In the genomic region with DNA sequence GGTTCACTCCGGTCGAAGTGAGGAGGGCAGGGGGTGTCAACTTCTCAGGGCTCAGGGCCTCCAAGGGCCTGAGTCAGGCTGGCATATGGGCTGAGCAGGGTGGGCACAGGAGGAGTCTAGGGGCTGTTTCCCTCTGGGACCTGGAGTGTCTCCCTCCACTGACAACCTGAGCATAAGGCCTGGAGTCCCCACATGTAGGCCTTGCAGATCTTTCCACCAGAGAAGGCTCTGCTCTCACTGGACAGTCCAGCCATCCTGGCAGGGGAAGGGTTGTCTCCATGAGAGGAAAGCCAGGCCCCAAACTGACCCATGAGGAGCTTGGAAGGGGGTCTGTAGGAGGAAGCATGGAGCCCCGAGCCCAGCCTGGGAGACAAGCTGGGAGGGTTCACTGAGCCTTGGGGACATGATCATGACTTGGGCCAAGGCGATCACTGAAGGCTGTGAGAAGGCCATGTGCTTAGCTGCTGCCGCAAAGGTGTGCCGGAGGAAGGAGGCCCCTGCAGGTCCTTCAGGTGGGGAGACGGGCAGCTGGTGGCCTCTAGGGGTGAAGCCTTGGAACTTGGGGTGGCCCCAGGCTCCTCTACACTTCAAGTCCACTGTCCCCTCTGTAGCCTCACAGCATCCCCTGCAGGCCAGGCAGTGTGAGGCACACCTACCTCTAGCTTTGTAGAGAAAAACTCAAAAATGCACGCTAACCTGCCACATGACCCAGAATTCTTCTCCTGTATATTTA, we compare ENCODE assay signal across 8 cellular contexts. TPM values are rescaled to one million over a fixed set of nuclear protein-coding genes. Genes with fewer than 3 reads are reported as not detected.
DNase-seq lines count a peak whose midpoint lies in the region; ATAC-seq and TF ChIP-seq lines count a peak whose summit lies in the region.

No MANE protein-coding gene starts in this region.

- TF ChIP-seq CTCF in HFFc6 (IDR thresholded peaks at IDR 0.05) (peak; percentile 80), Panc1 (IDR thresholded peaks at IDR 0.05) (peak; percentile 73), left ventricle myocardium inferior (IDR thresholded peaks at IDR 0.05; ENCODE audit: borderline replicate concordance) (peak; percentile 59)

- DNase-seq in ELR (ENCODE audit: low read depth) = peak; percentile 62
- DNase-seq in HFFc6 = peak; percentile 38
- no peak for DNase-seq in Panc1 (ENCODE audit: low read depth, low spot score)
- peak; percentile 83 for DNase-seq in activated effector memory CD4-positive, alpha-beta T cell treated with anti-CD3 and anti-CD28 coated beads, Interleukin-2, amount 50 U/mL, for 16 hours
- DNase-seq in left ventricle myocardium inferior = no peak
- DNase-seq in stimulated activated CD4-positive, alpha-beta T cell treated with anti-CD3 and anti-CD28 coated beads, Interleukin-4, amount 100 ng/mL, for 24 hours = peak; percentile 57
- no peak for DNase-seq in NCI-H1417 (lab: John Stamatoyannopoulos, UW)
- no peak for DNase-seq in islet precursor cell

- no peaks in the 10 kb centered on the region for H3K4me1 Mint-ChIP-seq in HFFc6 (ENCODE audit: low read depth)

- H3K27me3 ChIP-seq in Panc1 (ENCODE audit: control insufficient read depth, insufficient read depth, low read length) (no peaks in the 10 kb centered on the region), left ventricle myocardium inferior (ENCODE audit: low read depth) (no peaks in the 10 kb centered on the region)

- no peak overlapping the region for H3K4me3 Mint-ChIP-seq in HFFc6

- CTCF ChIA-PET in Panc1 (lab: Charles Lee) = interaction anchor here (0.6 to 0.8 kb wide), 2 partner anchors 19 to 194 kb away, joined by 3 to 4 read pairs; no protein-coding TSS in a partner anchor

- H3K4me1 ChIP-seq in Panc1 (ENCODE audit: control insufficient read depth, insufficient read depth, low read length) = no peaks in the 10 kb centered on the region
- H3K4me1 ChIP-seq in left ventricle myocardium inferior = peaks cover 10% of the 10 kb centered on the region

- H3K9me3 Mint-ChIP-seq in HFFc6 = 0 out of 2 replicates have a peak, but pooled peaks cover 3% of the 10 kb centered on the region

- POLR2A ChIA-PET in Panc1 (lab: Charles Lee) = no interaction called here

- H3K36me3 Mint-ChIP-seq in HFFc6 (ENCODE audit: low read depth) = no peaks in the 10 kb centered on the region

- H3K27me3 Mint-ChIP-seq in HFFc6 (ENCODE audit: insufficient read depth) = peaks cover 22% of the 10 kb centered on the region

- intact Hi-C loops in Panc1 (cut with micrococcal nuclease; ENCODE audit: unreplicated experiment) = no loop called here
- intact Hi-C loops in left ventricle myocardium inferior (cut with micrococcal nuclease) = no loop called here

- H3K27ac Mint-ChIP-seq in HFFc6 = no peak overlapping the region

- no TSS peak for BruUV-seq in Panc1 (replicated peaks; lab: Mats Ljungman, UMichigan)

- in situ Hi-C loops in Panc1 (cut with HindIII; ENCODE audit: low pct_unique_long_range_greater_than_20kb, low sequenced_read_pairs) = no loop called here

- no peak overlapping the region for H3K27ac ChIP-seq in Panc1 (ENCODE audit: low read length)
- H3K27ac ChIP-seq in left ventricle myocardium inferior (replicated peaks) = no peak overlapping the region

- H3K9me3 ChIP-seq in Panc1 (ENCODE audit: control insufficient read depth, insufficient read depth, low read depth, low read length) = no peaks in the 10 kb centered on the region
- no peaks in the 10 kb centered on the region for H3K9me3 ChIP-seq in left ventricle myocardium inferior (replicated peaks)

- peak; percentile 78 for ATAC-seq in Panc1

- no peaks in the 10 kb centered on the region for H3K36me3 ChIP-seq in Panc1 (ENCODE audit: control insufficient read depth, insufficient read depth, low read length)
- no peaks in the 10 kb centered on the region for H3K36me3 ChIP-seq in left ventricle myocardium inferior

- H3K4me3 ChIP-seq in Panc1 (ENCODE audit: low read depth in 2 of 2, low read length in 2 of 2) (no peak overlapping the region), left ventricle myocardium inferior (no peak overlapping the region)

RNA-seq across cellular contexts. Expression of a gene that starts 9.9 kb away (rescaled TPM):
- total RNA-seq in HFFc6 (2021; fragmentation: NEBNext Ultra II Directional; extraction: Animal tissue kit (Norgen Biotek cat#: 25700)) = not detected
- total RNA-seq in Panc1 (2021; ENCODE audit: unreplicated experiment) (not detected), left ventricle myocardium inferior (not detected)
- not detected for polyA plus RNA-seq in Panc1 (2012; ENCODE audit: insufficient read length)

RNA-seq across cellular contexts. Expression of a gene that starts 15.4 kb away (rescaled TPM):
- 10 to 100 TPM; 26.3 to 35.6 (median 28.0) TPM for total RNA-seq in HFFc6 (2021; fragmentation: NEBNext Ultra II Directional; extraction: Animal tissue kit (Norgen Biotek cat#: 25700))
- 45.8 TPM for total RNA-seq in Panc1 (2021; ENCODE audit: unreplicated experiment)
- polyA plus RNA-seq in Panc1 (2012; ENCODE audit: insufficient read length) = 58.3 TPM
- 8.3 TPM for total RNA-seq in left ventricle myocardium inferior

RNA-seq across cellular contexts. Expression of a gene that starts 22.9 kb away (rescaled TPM):
- 1 to 10 TPM; 4.2 to 5.5 (median 4.9) TPM for total RNA-seq in HFFc6 (2021; fragmentation: NEBNext Ultra II Directional; extraction: Animal tissue kit (Norgen Biotek cat#: 25700))
- total RNA-seq in Panc1 (2021; ENCODE audit: unreplicated experiment) (7.1 TPM), left ventricle myocardium inferior (1.0 TPM)
- polyA plus RNA-seq in Panc1 (2012; ENCODE audit: insufficient read length) = 5.9 TPM

RNA-seq across cellular contexts. Expression of a gene that starts 36.8 kb away (rescaled TPM):
- total RNA-seq in HFFc6 (2021; fragmentation: NEBNext Ultra II Directional; extraction: Animal tissue kit (Norgen Biotek cat#: 25700)) = 10 to 100 TPM; 44.7 to 61.4 (median 56.8) TPM
- total RNA-seq in Panc1 (2021; ENCODE audit: unreplicated experiment) = 88.1 TPM
- polyA plus RNA-seq in Panc1 (2012; ENCODE audit: insufficient read length) = 64.7 TPM
- 7.8 TPM for total RNA-seq in left ventricle myocardium inferior

RNA-seq across cellular contexts. Expression of a gene that starts 39.2 kb away (rescaled TPM):
- 10 to 100 TPM; 29.1 to 43.8 (median 32.6) TPM for total RNA-seq in HFFc6 (2021; fragmentation: NEBNext Ultra II Directional; extraction: Animal tissue kit (Norgen Biotek cat#: 25700))
- total RNA-seq in Panc1 (2021; ENCODE audit: unreplicated experiment) (17.1 TPM), left ventricle myocardium inferior (18.6 TPM)
- 13.5 TPM for polyA plus RNA-seq in Panc1 (2012; ENCODE audit: insufficient read length)

Comparison
In these comparisons a context has a peak if more than half of its experiments do, and no peak if none do; other contexts are left out.
1. DNase-seq: peak in ELR (single experiment), HFFc6 (single experiment), activated effector memory CD4-positive, alpha-beta T cell treated with anti-CD3 and anti-CD28 coated beads, Interleukin-2, amount 50 U/mL, for 16 hours (single experiment) and stimulated activated CD4-positive, alpha-beta T cell treated with anti-CD3 and anti-CD28 coated beads, Interleukin-4, amount 100 ng/mL, for 24 hours (single experiment); none in Panc1 (single experiment), left ventricle myocardium inferior (single experiment), NCI-H1417 (0 of 3) and islet precursor cell (single experiment).
2. Peak in every context shown above with its lines, with median percentiles within 50 percentile points of each other: CTCF ChIP-seq.